ENCODE assay signal across 17 cellular contexts in genomic region chr17:33371377-33371776, GRCh38.
DNase-seq lines count a peak whose midpoint lies in the region; ATAC-seq, FAIRE-seq and TF ChIP-seq lines count a peak whose summit lies in the region.
"Had no signal": no experiment of that assay in that cellular context is flagged by ENCODE, and none has a peak within 500 bp of the region (broad histone marks: within the 10 kb centered on the region; RNA-seq: fewer than 3 reads in every experiment).

No MANE protein-coding gene starts in this region.

- no peak overlapping the region for H2BK15ac ChIP-seq in mesendoderm (replicated peaks; ENCODE audit: low read depth)

- WGBS in mesendoderm (ENCODE audit: extremely low coverage, insufficient coverage, low lambda C conversion rate), result no CpG with 5 or more reads among the region's 3 CpGs

- peak overlapping the region; percentile 79 for H3K56ac ChIP-seq in mesendoderm (ENCODE audit: low read length)

- H3K4me3 ChIP-seq in bronchial epithelial cell (ENCODE audit: low read depth, low read length), result no peak overlapping the region
- H3K4me3 ChIP-seq in mesendoderm (ENCODE audit: low read length), result no peak overlapping the region

- no peaks in the 10 kb centered on the region for H3K79me2 ChIP-seq in mesendoderm (ENCODE audit: control insufficient read depth, insufficient read depth, low read length)

- peak overlapping the region; percentile 63 for H2AK5ac ChIP-seq in mesendoderm (ENCODE audit: low read length)

- no peak for ATAC-seq in activated T-cell treated with anti-CD3 and anti-CD28 coated beads, Interleukin-2, amount 50 U/mL, for 72 hours (replicated peaks in 1 of 2)
- ATAC-seq in HG03175 (IDR thresholded peaks at IDR 0.05; ENCODE audit: unreplicated experiment), result no peak
- ATAC-seq: HCT116 had no signal

- no peaks in the 10 kb centered on the region for H3K9me3 Mint-ChIP-seq in activated T-cell treated with anti-CD3 and anti-CD28 coated beads, Interleukin-2, amount 50 U/mL, for 72 hours
- H3K9me3 Mint-ChIP-seq in activated T-cell treated with anti-CD3 and anti-CD28 coated beads, Interleukin-2, amount 50 U/mL, for 24 hours, result no peaks in the 10 kb centered on the region

- no peak for TF ChIP-seq CTCF in bronchial epithelial cell (IDR thresholded peaks at IDR 0.05; ENCODE audit: insufficient read depth, low read length, severe bottlenecking)

- H3K27ac ChIP-seq in mesendoderm (ENCODE audit: low read depth, low read length), result peak overlapping the region; percentile 33
- H3K27ac ChIP-seq: 22Rv1, HL-60 had no signal

- H4K5ac ChIP-seq in mesendoderm (ENCODE audit: low read length), result no peak overlapping the region

- peaks cover 32% of the 10 kb centered on the region for H3K4me1 ChIP-seq in mesendoderm (ENCODE audit: control insufficient read depth, low read depth, low read length)

- no peak overlapping the region for H3K4me3 Mint-ChIP-seq in activated T-cell treated with anti-CD3 and anti-CD28 coated beads, Interleukin-2, amount 50 U/mL, for 72 hours
- H3K4me3 Mint-ChIP-seq in activated T-cell treated with anti-CD3 and anti-CD28 coated beads, Interleukin-2, amount 50 U/mL, for 24 hours, result no peak overlapping the region
- H3K4me3 Mint-ChIP-seq: CD4-positive, CD25-positive, alpha-beta regulatory T cell had no signal

- peak overlapping the region; percentile 29 for H2BK120ac ChIP-seq in mesendoderm (ENCODE audit: low read depth, low read length)

- peak overlapping the region; percentile 81 for H2BK5ac ChIP-seq in mesendoderm (ENCODE audit: low read length)

- no peak for FAIRE-seq in bronchial epithelial cell (lab: Jason Lieb, UNC)
- FAIRE-seq: GM12892, H54 had no signal

- no peaks in the 10 kb centered on the region for H3K36me3 Mint-ChIP-seq in activated T-cell treated with anti-CD3 and anti-CD28 coated beads, Interleukin-2, amount 50 U/mL, for 72 hours (ENCODE audit: insufficient read depth in 2 of 2)
- no peaks in the 10 kb centered on the region for H3K36me3 Mint-ChIP-seq in activated T-cell treated with anti-CD3 and anti-CD28 coated beads, Interleukin-2, amount 50 U/mL, for 24 hours (ENCODE audit: low read depth)
- H3K36me3 Mint-ChIP-seq: CD4-positive, CD25-positive, alpha-beta regulatory T cell had no signal

- no peak overlapping the region for H3K4me2 ChIP-seq in mesendoderm (ENCODE audit: low read length)

- H3K18ac ChIP-seq in mesendoderm (ENCODE audit: low read length), result peak overlapping the region; percentile 78

- peak overlapping the region; percentile 30 for H3K27ac Mint-ChIP-seq in activated T-cell treated with anti-CD3 and anti-CD28 coated beads, Interleukin-2, amount 50 U/mL, for 72 hours
- H3K27ac Mint-ChIP-seq in activated T-cell treated with anti-CD3 and anti-CD28 coated beads, Interleukin-2, amount 50 U/mL, for 24 hours, result no peak overlapping the region
- H3K27ac Mint-ChIP-seq: CD4-positive, CD25-positive, alpha-beta regulatory T cell had no signal

- no peaks in the 10 kb centered on the region for H3K4me1 Mint-ChIP-seq in activated T-cell treated with anti-CD3 and anti-CD28 coated beads, Interleukin-2, amount 50 U/mL, for 72 hours (ENCODE audit: low read depth)
- no peaks in the 10 kb centered on the region for H3K4me1 Mint-ChIP-seq in activated T-cell treated with anti-CD3 and anti-CD28 coated beads, Interleukin-2, amount 50 U/mL, for 24 hours (ENCODE audit: low read depth)

- no peak overlapping the region for H3K9ac ChIP-seq in mesendoderm (ENCODE audit: low read length)

- H3K36me3 ChIP-seq in bronchial epithelial cell (ENCODE audit: control insufficient read depth, insufficient read depth, low read length), result no peaks in the 10 kb centered on the region
- H3K36me3 ChIP-seq in mesendoderm (ENCODE audit: control insufficient read depth, insufficient read depth, low read length), result no peaks in the 10 kb centered on the region

- DNase-seq in activated T-cell treated with anti-CD3 and anti-CD28 coated beads, Interleukin-2, amount 50 U/mL, for 72 hours, result no peak
- DNase-seq in activated T-cell treated with anti-CD3 and anti-CD28 coated beads, Interleukin-2, amount 50 U/mL, for 24 hours, result no peak
- DNase-seq in bronchial epithelial cell (ENCODE audit: low read depth) (peak; percentile 13), mesendoderm (no peak), RPMI8226 (no peak), globus pallidus (ENCODE audit: low spot score) (no peak)
- DNase-seq in effector CD4-positive, alpha-beta T cell, result no peak
- DNase-seq: Calu3; CD4-positive, CD25-positive, alpha-beta regulatory T cell; DMS79 treated with DMSO at 0.1 percent for 48 hours; GDM1 had no signal

- no peaks in the 10 kb centered on the region for H3K79me1 ChIP-seq in mesendoderm (ENCODE audit: low read length)

- no peak overlapping the region for H4K8ac ChIP-seq in mesendoderm (ENCODE audit: low read depth, low read length)

- H3K4ac ChIP-seq in mesendoderm (ENCODE audit: low read depth, low read length), result peak overlapping the region; percentile 39

- peaks cover 4% of the 10 kb centered on the region for H3K27me3 Mint-ChIP-seq in activated T-cell treated with anti-CD3 and anti-CD28 coated beads, Interleukin-2, amount 50 U/mL, for 72 hours (ENCODE audit: low read depth)
- peaks cover 25% of the 10 kb centered on the region for H3K27me3 Mint-ChIP-seq in activated T-cell treated with anti-CD3 and anti-CD28 coated beads, Interleukin-2, amount 50 U/mL, for 24 hours
- H3K27me3 Mint-ChIP-seq: CD4-positive, CD25-positive, alpha-beta regulatory T cell had no signal

- no peak overlapping the region for H3K23ac ChIP-seq in mesendoderm (ENCODE audit: low read length)

- H3K27me3 ChIP-seq in bronchial epithelial cell (ENCODE audit: control insufficient read depth, insufficient read depth, low read length), result no peaks in the 10 kb centered on the region
- H3K27me3 ChIP-seq in mesendoderm (ENCODE audit: insufficient read depth, low read length, poor library complexity), result no peaks in the 10 kb centered on the region
